ENCODE assay signal across 1 cellular context in the genomic region with DNA sequence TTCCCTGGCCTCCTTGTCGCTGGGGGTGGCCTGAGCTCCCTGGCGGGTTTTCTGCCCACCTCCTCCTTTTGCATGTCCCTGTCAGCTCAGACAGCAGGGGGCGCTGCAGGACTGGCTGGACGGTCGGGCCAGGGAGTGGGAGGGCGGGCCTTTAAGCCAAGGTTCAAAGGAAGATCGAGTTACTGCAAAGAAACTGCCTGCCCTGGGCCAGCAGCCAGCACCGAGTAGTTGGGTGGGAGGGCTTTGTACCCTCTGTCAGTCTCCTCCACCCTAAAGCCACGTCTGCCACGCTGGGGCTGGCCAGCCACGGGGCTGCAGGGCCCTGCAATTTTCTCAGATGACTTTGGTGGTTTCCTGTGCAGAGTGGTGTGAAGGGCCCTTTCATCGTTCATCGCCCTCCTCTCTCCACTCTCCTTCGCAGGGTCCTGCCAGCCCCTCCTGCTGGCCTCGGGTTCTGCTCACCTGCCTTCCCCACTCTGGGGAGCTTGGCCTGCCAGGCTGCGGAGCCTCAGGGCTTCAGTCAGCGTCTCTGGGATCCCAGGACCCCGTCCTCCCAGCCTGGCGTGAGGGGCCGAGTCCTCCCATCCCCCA.
A peak's percentile ranks its signal among the peaks of the same experiment; 100 is the strongest.
TF ChIP-seq lines count a peak whose summit lies in the region.

No MANE protein-coding gene starts in this region.

TF ChIP-seq in HepG2, 621 proteins besides CTCF, POLR2A, EP300 and RAD21 (continued from another document and continues in another):
- TF ChIP-seq BHLHE40 (IDR thresholded peaks at IDR 0.05; ENCODE audit: low read length) (peak; percentile 50; the same call in 1 of the 2 replicates), ZFP1 (CRISPR knock-in tag; IDR thresholded peaks at IDR 0.05) (0 out of 2 replicates have a peak, but pooled peaks have one; percentile 46), TAF15 (IDR thresholded peaks at IDR 0.05; ENCODE audit: low read depth, low read length, poor library complexity, severe bottlenecking) (peak; percentile 59), HES4 (CRISPR knock-in tag; IDR thresholded peaks at IDR 0.05; ENCODE audit: borderline replicate concordance) (no peak), MEIS2 (CRISPR knock-in tag; IDR thresholded peaks at IDR 0.05) (peak; percentile 26; the same call in 1 of the 2 replicates), AGO1 (IDR thresholded peaks at IDR 0.05; ENCODE audit: low read depth, low read length, poor library complexity, severe bottlenecking) (peak; percentile 35), RARA (CRISPR knock-in tag; IDR thresholded peaks at IDR 0.05) (0 out of 2 replicates have a peak, but pooled peaks have one; percentile 16), REPIN1 (CRISPR knock-in tag; IDR thresholded peaks at IDR 0.05; ENCODE audit: borderline replicate concordance, low read depth) (peak; percentile 56; the same call in 1 of the 2 replicates), MXD3 (CRISPR knock-in tag; IDR thresholded peaks at IDR 0.05) (peak; percentile 51; the same call in 1 of the 2 replicates), USF2 (IDR thresholded peaks at IDR 0.05; ENCODE audit: low read depth, low read length) (no peak), USF2 (CRISPR knock-in tag; IDR thresholded peaks at IDR 0.05; ENCODE audit: borderline replicate concordance) (no peak), MEF2D (CRISPR knock-in tag; IDR thresholded peaks at IDR 0.05) (peak; percentile 53; the same call in 1 of the 2 replicates), XRCC5 (optimal IDR thresholded peaks at IDR 0.05; ENCODE audit: low read length) (peak; percentile 83), KLF12 (CRISPR knock-in tag; IDR thresholded peaks at IDR 0.05; ENCODE audit: borderline replicate concordance) (0 out of 2 replicates have a peak, but pooled peaks have one; percentile 58), ZNF501 (CRISPR knock-in tag; IDR thresholded peaks at IDR 0.05) (peak; percentile 78), ZNF780A (CRISPR knock-in tag; IDR thresholded peaks at IDR 0.05) (no peak), EZH2 (conservative IDR thresholded peaks at IDR 0.05; ENCODE audit: low read depth, low read length) (0 out of 2 replicates have a peak, but pooled peaks have one; percentile 30), HOXA5 (CRISPR knock-in tag; IDR thresholded peaks at IDR 0.05) (peak; percentile 89), MXI1 (IDR thresholded peaks at IDR 0.05; ENCODE audit: borderline replicate concordance, low read depth, low read length) (peak; percentile 72; the same call in 1 of the 3 replicates), ZNF747 (CRISPR knock-in tag; IDR thresholded peaks at IDR 0.05; ENCODE audit: borderline replicate concordance) (no peak), SALL2 (CRISPR knock-in tag; IDR thresholded peaks at IDR 0.05) (peak; percentile 70; the same call in 1 of the 2 replicates), ZFX (CRISPR knock-in tag; IDR thresholded peaks at IDR 0.05; ENCODE audit: low read depth) (peak; percentile 72), ZNF883 (CRISPR knock-in tag; IDR thresholded peaks at IDR 0.05; ENCODE audit: not compliant biosample characterization) (no peak), FOXO4 (CRISPR knock-in tag; conservative IDR thresholded peaks at IDR 0.05) (no peak), HDAC2 (CRISPR knock-in tag; IDR thresholded peaks at IDR 0.05) (peak; percentile 35; the same call in 1 of the 2 replicates), LCORL (IDR thresholded peaks at IDR 0.05) (no peak), LCORL (CRISPR knock-in tag; IDR thresholded peaks at IDR 0.05) (0 out of 2 replicates have a peak, but pooled peaks have one; percentile 36), ZNF710 (CRISPR knock-in tag; IDR thresholded peaks at IDR 0.05; ENCODE audit: borderline replicate concordance) (peak; percentile 72), PRPF4 (IDR thresholded peaks at IDR 0.05; ENCODE audit: low read depth, low read length, poor library complexity, severe bottlenecking) (no peak), ZNF572 (CRISPR knock-in tag; IDR thresholded peaks at IDR 0.05) (peak; percentile 54; the same call in 1 of the 2 replicates), ZNF569 (CRISPR knock-in tag; IDR thresholded peaks at IDR 0.05; ENCODE audit: borderline replicate concordance) (no peak), ZNF225 (CRISPR knock-in tag; IDR thresholded peaks at IDR 0.05) (0 out of 2 replicates have a peak, but pooled peaks have one; percentile 71), EHMT2 (IDR thresholded peaks at IDR 0.05; ENCODE audit: borderline replicate concordance, low read depth, low read length) (no peak), ZBTB7A (CRISPR knock-in tag; IDR thresholded peaks at IDR 0.05) (peak; percentile 52; the same call in 1 of the 2 replicates), SOX13 (IDR thresholded peaks at IDR 0.05) (no peak), SOX13 (CRISPR knock-in tag; conservative IDR thresholded peaks at IDR 0.05 in 1 of 2, IDR thresholded peaks at IDR 0.05 in 1 of 2) (peak in 1 of 2 experiments; percentile 33; a peak in 1 of 4 replicates), CEBPG (CRISPR knock-in tag; IDR thresholded peaks at IDR 0.05) (0 out of 2 replicates have a peak, but pooled peaks have one; percentile 12)
- TF ChIP-seq, protein P1, sequence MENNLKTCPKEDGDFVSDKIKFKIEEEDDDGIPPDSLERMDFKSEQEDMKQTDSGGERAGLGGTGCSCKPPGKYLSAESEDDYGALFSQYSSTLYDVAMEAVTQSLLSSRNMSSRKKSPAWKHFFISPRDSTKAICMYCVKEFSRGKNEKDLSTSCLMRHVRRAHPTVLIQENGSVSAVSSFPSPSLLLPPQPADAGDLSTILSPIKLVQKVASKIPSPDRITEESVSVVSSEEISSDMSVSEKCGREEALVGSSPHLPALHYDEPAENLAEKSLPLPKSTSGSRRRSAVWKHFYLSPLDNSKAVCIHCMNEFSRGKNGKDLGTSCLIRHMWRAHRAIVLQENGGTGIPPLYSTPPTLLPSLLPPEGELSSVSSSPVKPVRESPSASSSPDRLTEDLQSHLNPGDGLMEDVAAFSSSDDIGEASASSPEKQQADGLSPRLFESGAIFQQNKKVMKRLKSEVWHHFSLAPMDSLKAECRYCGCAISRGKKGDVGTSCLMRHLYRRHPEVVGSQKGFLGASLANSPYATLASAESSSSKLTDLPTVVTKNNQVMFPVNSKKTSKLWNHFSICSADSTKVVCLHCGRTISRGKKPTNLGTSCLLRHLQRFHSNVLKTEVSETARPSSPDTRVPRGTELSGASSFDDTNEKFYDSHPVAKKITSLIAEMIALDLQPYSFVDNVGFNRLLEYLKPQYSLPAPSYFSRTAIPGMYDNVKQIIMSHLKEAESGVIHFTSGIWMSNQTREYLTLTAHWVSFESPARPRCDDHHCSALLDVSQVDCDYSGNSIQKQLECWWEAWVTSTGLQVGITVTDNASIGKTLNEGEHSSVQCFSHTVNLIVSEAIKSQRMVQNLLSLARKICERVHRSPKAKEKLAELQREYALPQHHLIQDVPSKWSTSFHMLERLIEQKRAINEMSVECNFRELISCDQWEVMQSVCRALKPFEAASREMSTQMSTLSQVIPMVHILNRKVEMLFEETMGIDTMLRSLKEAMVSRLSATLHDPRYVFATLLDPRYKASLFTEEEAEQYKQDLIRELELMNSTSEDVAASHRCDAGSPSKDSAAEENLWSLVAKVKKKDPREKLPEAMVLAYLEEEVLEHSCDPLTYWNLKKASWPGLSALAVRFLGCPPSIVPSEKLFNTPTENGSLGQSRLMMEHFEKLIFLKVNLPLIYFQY (CRISPR knock-in tag; IDR thresholded peaks at IDR 0.05; ENCODE audit: borderline replicate concordance) = peak; percentile 41; the same call in 1 of the 2 replicates
- TF ChIP-seq, protein P2, sequence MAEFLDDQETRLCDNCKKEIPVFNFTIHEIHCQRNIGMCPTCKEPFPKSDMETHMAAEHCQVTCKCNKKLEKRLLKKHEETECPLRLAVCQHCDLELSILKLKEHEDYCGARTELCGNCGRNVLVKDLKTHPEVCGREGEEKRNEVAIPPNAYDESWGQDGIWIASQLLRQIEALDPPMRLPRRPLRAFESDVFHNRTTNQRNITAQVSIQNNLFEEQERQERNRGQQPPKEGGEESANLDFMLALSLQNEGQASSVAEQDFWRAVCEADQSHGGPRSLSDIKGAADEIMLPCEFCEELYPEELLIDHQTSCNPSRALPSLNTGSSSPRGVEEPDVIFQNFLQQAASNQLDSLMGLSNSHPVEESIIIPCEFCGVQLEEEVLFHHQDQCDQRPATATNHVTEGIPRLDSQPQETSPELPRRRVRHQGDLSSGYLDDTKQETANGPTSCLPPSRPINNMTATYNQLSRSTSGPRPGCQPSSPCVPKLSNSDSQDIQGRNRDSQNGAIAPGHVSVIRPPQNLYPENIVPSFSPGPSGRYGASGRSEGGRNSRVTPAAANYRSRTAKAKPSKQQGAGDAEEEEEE (CRISPR knock-in tag; IDR thresholded peaks at IDR 0.05; ENCODE audit: borderline replicate concordance) = peak; percentile 85; the same call in 1 of the 2 replicates
- TF ChIP-seq, protein P3, sequence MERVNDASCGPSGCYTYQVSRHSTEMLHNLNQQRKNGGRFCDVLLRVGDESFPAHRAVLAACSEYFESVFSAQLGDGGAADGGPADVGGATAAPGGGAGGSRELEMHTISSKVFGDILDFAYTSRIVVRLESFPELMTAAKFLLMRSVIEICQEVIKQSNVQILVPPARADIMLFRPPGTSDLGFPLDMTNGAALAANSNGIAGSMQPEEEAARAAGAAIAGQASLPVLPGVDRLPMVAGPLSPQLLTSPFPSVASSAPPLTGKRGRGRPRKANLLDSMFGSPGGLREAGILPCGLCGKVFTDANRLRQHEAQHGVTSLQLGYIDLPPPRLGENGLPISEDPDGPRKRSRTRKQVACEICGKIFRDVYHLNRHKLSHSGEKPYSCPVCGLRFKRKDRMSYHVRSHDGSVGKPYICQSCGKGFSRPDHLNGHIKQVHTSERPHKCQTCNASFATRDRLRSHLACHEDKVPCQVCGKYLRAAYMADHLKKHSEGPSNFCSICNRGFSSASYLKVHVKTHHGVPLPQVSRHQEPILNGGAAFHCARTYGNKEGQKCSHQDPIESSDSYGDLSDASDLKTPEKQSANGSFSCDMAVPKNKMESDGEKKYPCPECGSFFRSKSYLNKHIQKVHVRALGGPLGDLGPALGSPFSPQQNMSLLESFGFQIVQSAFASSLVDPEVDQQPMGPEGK (CRISPR knock-in tag; IDR thresholded peaks at IDR 0.05) = peak; percentile 72
- TF ChIP-seq, protein P4, sequence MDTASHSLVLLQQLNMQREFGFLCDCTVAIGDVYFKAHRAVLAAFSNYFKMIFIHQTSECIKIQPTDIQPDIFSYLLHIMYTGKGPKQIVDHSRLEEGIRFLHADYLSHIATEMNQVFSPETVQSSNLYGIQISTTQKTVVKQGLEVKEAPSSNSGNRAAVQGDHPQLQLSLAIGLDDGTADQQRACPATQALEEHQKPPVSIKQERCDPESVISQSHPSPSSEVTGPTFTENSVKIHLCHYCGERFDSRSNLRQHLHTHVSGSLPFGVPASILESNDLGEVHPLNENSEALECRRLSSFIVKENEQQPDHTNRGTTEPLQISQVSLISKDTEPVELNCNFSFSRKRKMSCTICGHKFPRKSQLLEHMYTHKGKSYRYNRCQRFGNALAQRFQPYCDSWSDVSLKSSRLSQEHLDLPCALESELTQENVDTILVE (CRISPR knock-in tag; IDR thresholded peaks at IDR 0.05) = peak; percentile 59; the same call in 1 of the 2 replicates
- TF ChIP-seq, protein P5, sequence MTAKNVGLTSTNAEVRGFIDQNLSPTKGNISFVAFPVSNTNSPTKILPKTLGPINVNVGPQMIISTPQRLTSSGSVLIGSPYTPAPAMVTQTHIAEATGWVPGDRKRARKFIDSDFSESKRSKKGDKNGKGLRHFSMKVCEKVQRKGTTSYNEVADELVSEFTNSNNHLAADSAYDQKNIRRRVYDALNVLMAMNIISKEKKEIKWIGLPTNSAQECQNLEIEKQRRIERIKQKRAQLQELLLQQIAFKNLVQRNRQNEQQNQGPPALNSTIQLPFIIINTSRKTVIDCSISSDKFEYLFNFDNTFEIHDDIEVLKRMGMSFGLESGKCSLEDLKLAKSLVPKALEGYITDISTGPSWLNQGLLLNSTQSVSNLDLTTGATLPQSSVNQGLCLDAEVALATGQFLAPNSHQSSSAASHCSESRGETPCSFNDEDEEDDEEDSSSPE (CRISPR knock-in tag; IDR thresholded peaks at IDR 0.05) = peak; percentile 66
